8 cellular contexts compared by ENCODE assay signal in genomic region chr12:77324416-77324762, GRCh38.
DNase-seq lines count a peak whose midpoint lies in the region; ATAC-seq and TF ChIP-seq lines count a peak whose summit lies in the region.

No MANE protein-coding gene starts in this region.

- H3K9me3 ChIP-seq in RWPE2 (ENCODE audit: severe bottlenecking) (no peaks in the 10 kb centered on the region), prostate gland (no peaks in the 10 kb centered on the region)

- intact Hi-C loops in prostate gland (cut with DNase I) = loop anchor here (2.0 to 10.0 kb wide), 3 partner anchors 172 to 360 kb away; partner anchors contain the start of gene E2F7

- H3K4me3 ChIP-seq in GM08714 (ENCODE audit: low read length) (peak overlapping the region; percentile 17; the same call in 1 of the 2 replicates), RWPE2 (ENCODE audit: severe bottlenecking) (peak overlapping the region; percentile 39), fibroblast of villous mesenchyme (ENCODE audit: low read depth, low read length) (peak overlapping the region; percentile 65), prostate gland (peak overlapping the region; percentile 40 to 42)

- H3K36me3 ChIP-seq in RWPE2 (ENCODE audit: low read depth) = no peaks in the 10 kb centered on the region
- no peaks in the 10 kb centered on the region for H3K36me3 ChIP-seq in prostate gland

- no peaks in the 10 kb centered on the region for H3K4me1 ChIP-seq in RWPE2 (ENCODE audit: insufficient read depth, poor library complexity, severe bottlenecking)
- H3K4me1 ChIP-seq in prostate gland (replicated peaks) = no peaks in the 10 kb centered on the region

- under 1% methylated on average over 9 of the region's 15 CpGs for WGBS in prostate gland

- peaks cover 23% of the 10 kb centered on the region for H3K27me3 ChIP-seq in RWPE2 (ENCODE audit: insufficient read depth, poor library complexity, severe bottlenecking)
- H3K27me3 ChIP-seq in prostate gland (replicated peaks; ENCODE audit: insufficient read depth) = no peaks in the 10 kb centered on the region

- TF ChIP-seq POLR2A in prostate gland (IDR thresholded peaks at IDR 0.05) = no peak

- TF ChIP-seq CTCF in RWPE2 (IDR thresholded peaks at IDR 0.05; ENCODE audit: poor library complexity, severe bottlenecking) (no peak), fibroblast of villous mesenchyme (IDR thresholded peaks at IDR 0.05; ENCODE audit: insufficient read depth, low read depth, low read length) (no peak), prostate gland (IDR thresholded peaks at IDR 0.05) (no peak)

- H3K27ac ChIP-seq in RWPE2 (ENCODE audit: poor library complexity, severe bottlenecking) (no peak overlapping the region), prostate gland (no peak overlapping the region)

- DNase-seq in RWPE2 (ENCODE audit: low spot score) = no peak
- no peak for DNase-seq in fibroblast of villous mesenchyme (ENCODE audit: low read depth)
- no peak for DNase-seq in prostate gland (ENCODE audit: low spot score)
- no peak for DNase-seq in kidney tubule cell (ENCODE audit: low spot score)

- ATAC-seq in RWPE2 (ENCODE audit: low read depth) (no peak; the same call in none of the 3 replicates), GM19395 (IDR thresholded peaks at IDR 0.05; ENCODE audit: unreplicated experiment) (no peak), GM21576 (IDR thresholded peaks at IDR 0.05; ENCODE audit: unreplicated experiment) (no peak), HG02642 (IDR thresholded peaks at IDR 0.05; ENCODE audit: poor library complexity, unreplicated experiment) (no peak)
